9 cellular contexts compared by ENCODE assay signal in genomic region chr12:62684586-62685295, GRCh38.
DNase-seq lines count a peak whose midpoint lies in the region; ATAC-seq and TF ChIP-seq lines count a peak whose summit lies in the region.
"Had no signal": no experiment of that assay in that cellular context is flagged by ENCODE, and none has a peak within 500 bp of the region (broad histone marks: within the 10 kb centered on the region; RNA-seq: fewer than 3 reads in every experiment).

No MANE protein-coding gene starts in this region.

- peak in 1 of 2 donors; percentile 77 for DNase-seq in fibroblast of lung (ENCODE audit: low read depth in 2 of 2)
- DNase-seq in upper lobe of right lung: no peak
- no peak for DNase-seq in stimulated activated naive CD4-positive, alpha-beta T cell treated with Interleukin-2 at 50 U/mL for 16 hours (lab: John Stamatoyannopoulos, UW)
- DNase-seq in DMS53 (lab: John Stamatoyannopoulos, UW): no peak
- no peak for DNase-seq in NCI-H345 (lab: John Stamatoyannopoulos, UW)
- DNase-seq: DMS79 treated with DMSO at 0.1 percent for 48 hours, kidney had no signal

- H3K27me3 ChIP-seq in fibroblast of lung (ENCODE audit: control insufficient read depth, insufficient read depth, low read length) (no peaks in the 10 kb centered on the region), muscle layer of duodenum (ENCODE audit: low read depth, low read length) (no peaks in the 10 kb centered on the region), upper lobe of right lung (no peaks in the 10 kb centered on the region)

- no peak for ATAC-seq in upper lobe of right lung

- TF ChIP-seq CTCF in fibroblast of lung (conservative IDR thresholded peaks at IDR 0.05 in 1 of 2, IDR thresholded peaks at IDR 0.05 in 1 of 2; ENCODE audit: low read depth in 1 of 2, low read length in 2 of 2) (no peak), upper lobe of right lung (IDR thresholded peaks at IDR 0.05) (no peak)

- H2AFZ ChIP-seq in fibroblast of lung (ENCODE audit: low read length): peak overlapping the region; percentile 23

- H3K9ac ChIP-seq in fibroblast of lung (ENCODE audit: insufficient read depth, low read length): no peak overlapping the region

- peaks cover 16% of the 10 kb centered on the region for H3K4me1 ChIP-seq in fibroblast of lung (ENCODE audit: control insufficient read depth, extremely low read depth, insufficient read depth, low read length)
- H3K4me1 ChIP-seq in muscle layer of duodenum (ENCODE audit: control insufficient read depth in 1 of 2, insufficient read depth in 2 of 2, low read length in 2 of 2): peaks cover 0 to 19% of the 10 kb centered on the region in 2 donors
- H3K4me1 ChIP-seq in upper lobe of right lung: peaks cover 6% of the 10 kb centered on the region

- H3K79me2 ChIP-seq in fibroblast of lung (ENCODE audit: control insufficient read depth, insufficient read depth, low read length): no peaks in the 10 kb centered on the region

- no peaks in the 10 kb centered on the region for H3K9me3 ChIP-seq in fibroblast of lung (ENCODE audit: control insufficient read depth, insufficient read depth, low read depth, low read length)
- H3K9me3 ChIP-seq in muscle layer of duodenum (ENCODE audit: control insufficient read depth in 1 of 2, low read length in 2 of 2): no peaks in the 10 kb centered on the region
- no peaks in the 10 kb centered on the region for H3K9me3 ChIP-seq in upper lobe of right lung

- H3K4me3 ChIP-seq in fibroblast of lung (replicated peaks in 1 of 4; ENCODE audit: control extremely low read depth in 1 of 4, insufficient read depth in 1 of 4, low read depth in 3 of 4, low read length in 4 of 4): no peak overlapping the region
- no peak overlapping the region for H3K4me3 ChIP-seq in muscle layer of duodenum (ENCODE audit: low read depth in 1 of 2, low read length in 2 of 2)
- no peak overlapping the region for H3K4me3 ChIP-seq in upper lobe of right lung

- H4K20me1 ChIP-seq in fibroblast of lung (ENCODE audit: control insufficient read depth, extremely low read depth, insufficient read depth, low read length): no peaks in the 10 kb centered on the region

- intact Hi-C loops in upper lobe of right lung (cut with DNase I): no loop called here

- no peaks in the 10 kb centered on the region for H3K36me3 ChIP-seq in fibroblast of lung (ENCODE audit: control insufficient read depth, insufficient read depth, low read length)
- H3K36me3 ChIP-seq in muscle layer of duodenum (ENCODE audit: control insufficient read depth in 1 of 2, insufficient read depth in 2 of 2, low read length in 2 of 2): no peaks in the 10 kb centered on the region
- no peaks in the 10 kb centered on the region for H3K36me3 ChIP-seq in upper lobe of right lung

- H3K4me2 ChIP-seq in fibroblast of lung (ENCODE audit: extremely low read depth, insufficient read depth, low read length): peak overlapping the region; percentile 40

- H3K27ac ChIP-seq in fibroblast of lung (ENCODE audit: insufficient read depth, low read length) (peak overlapping the region; percentile 64), muscle layer of duodenum (ENCODE audit: low read length) (peak overlapping the region; percentile 7), upper lobe of right lung (peak overlapping the region; percentile 63)

TF ChIP-seq in PFSK-1, 5 proteins besides CTCF, POLR2A, EP300 and RAD21:
- no peak for TF ChIP-seq TAF1 (IDR thresholded peaks at IDR 0.05; ENCODE audit: borderline replicate concordance, insufficient read depth, low read length)
- peak; percentile 44; the same call in 1 of the 2 replicates for TF ChIP-seq POLR2AphosphoS5 (IDR thresholded peaks at IDR 0.05; ENCODE audit: low read depth, low read length)

Comparison
In these comparisons a context has a peak if more than half of its experiments do, and no peak if none do; other contexts are left out.
1. H3K27ac ChIP-seq: peak in every context shown above with its lines; median percentile 64 in fibroblast of lung; 63 in upper lobe of right lung; 7 in muscle layer of duodenum.